8 cellular contexts compared by ENCODE assay signal in the genomic region with DNA sequence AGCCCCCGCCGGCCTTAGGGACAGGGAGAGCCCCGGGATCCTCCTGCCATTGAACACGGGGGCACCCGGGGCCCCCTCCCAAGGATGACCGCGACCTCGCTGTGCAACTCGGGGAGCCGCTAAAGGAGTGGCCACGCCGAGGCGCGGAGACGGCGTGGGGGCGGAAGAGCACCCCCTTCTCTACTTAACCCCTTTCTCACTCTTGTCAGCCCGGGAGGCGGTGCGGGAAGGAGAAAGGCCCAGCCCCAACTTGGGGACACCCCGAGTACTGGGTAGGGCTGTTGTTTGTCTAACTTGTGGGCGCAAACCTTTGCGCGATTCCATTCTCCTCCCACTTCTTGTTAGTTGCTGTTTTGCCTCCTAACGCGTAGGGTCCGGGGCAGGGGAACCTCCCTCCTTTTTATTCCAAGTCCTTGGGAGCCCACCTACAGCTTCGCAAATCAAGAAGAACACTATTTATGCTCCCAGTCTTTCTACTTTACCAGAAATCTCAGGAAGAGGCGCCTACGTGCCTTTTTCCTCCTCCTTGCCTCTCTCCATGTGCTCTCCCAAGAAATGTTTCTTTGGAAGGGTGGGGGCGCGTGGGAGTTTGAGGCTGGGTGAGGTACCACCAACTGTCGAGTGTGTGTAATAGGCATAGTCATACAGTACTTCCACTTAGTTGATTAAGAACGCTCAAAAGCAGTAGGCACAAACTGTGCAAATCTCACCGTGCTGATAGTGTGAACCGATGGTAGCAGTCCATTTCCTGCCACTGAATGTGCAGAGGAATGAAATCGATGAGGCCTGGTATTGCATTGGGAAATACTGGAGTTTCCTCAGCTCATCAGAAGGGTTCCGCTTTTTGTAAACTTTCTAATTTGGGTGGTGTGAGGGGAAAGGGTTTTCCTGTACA. TPM values are rescaled to one million over a fixed set of nuclear protein-coding genes. Genes with fewer than 3 reads are reported as not detected.
A peak's percentile ranks its signal among the peaks of the same experiment; 100 is the strongest.
DNase-seq lines count a peak whose midpoint lies in the region; ATAC-seq and TF ChIP-seq lines count a peak whose summit lies in the region.

No MANE protein-coding gene starts in this region.

- peak overlapping the region in 4 of 5 experiments; percentile 87 to 97 (median 93) for H3K27ac Mint-ChIP-seq in brain

- H3K36me3 Mint-ChIP-seq in brain, result no peaks in the 10 kb centered on the region

- H3K4me3 ChIP-seq in AG04449 (ENCODE audit: low read depth, low read length), result peak overlapping the region; percentile 65

- H3K9me3 Mint-ChIP-seq in brain, result no peaks in the 10 kb centered on the region

- ATAC-seq in GM19043 (IDR thresholded peaks at IDR 0.05; ENCODE audit: low read depth, unreplicated experiment) (peak; percentile 17), HG03354 (IDR thresholded peaks at IDR 0.05; ENCODE audit: poor library complexity, severe bottlenecking, unreplicated experiment) (peak; percentile 35)

- peaks cover 6% of the 10 kb centered on the region for H3K27me3 Mint-ChIP-seq in brain

- peaks cover 44% of the 10 kb centered on the region for H3K4me1 Mint-ChIP-seq in brain

- DNase-seq in AG04449 (ENCODE audit: low read depth, low spot score) (no peak), SW480 (ENCODE audit: low spot score) (peak; percentile 45), islet precursor cell (peak; percentile 71), OCI-M1 (lab: John Stamatoyannopoulos, UW) (no peak)
- peak; percentile 18 to 26 (median 22) for DNase-seq in stimulated activated CD4-positive, alpha-beta T cell treated with anti-CD3 and anti-CD28 coated beads, Interleukin-12 subunit alpha, Interleukin-12 subunit beta, amount 100 ng/mL, for 48 hours (ENCODE audit: low read depth in 2 of 3, low spot score in 1 of 3)

- POLR2A ChIA-PET in AG04449 (lab: Yijun Ruan, JAX), result no interaction called here

- CTCF ChIA-PET in AG04449 (lab: Yijun Ruan, JAX), result no interaction called here

- H3K4me3 Mint-ChIP-seq in brain, result peak overlapping the region; percentile 90 to 98 (median 92)

- TF ChIP-seq CTCF in AG04449 (IDR thresholded peaks at IDR 0.05; ENCODE audit: insufficient read depth, low read length, missing control alignments) (no peak), brain (conservative IDR thresholded peaks at IDR 0.05) (no peak)

RNA-seq across cellular contexts. Expression of gene DIAPH2, which starts 0.8 kb away (rescaled TPM):
- 0.88 TPM for polyA plus RNA-seq in brain (ENCODE audit: insufficient read depth, low read depth, low replicate concordance)

Comparison
In these comparisons a context has a peak if more than half of its experiments do, and no peak if none do; other contexts are left out.
1. DNase-seq: peak in SW480 (single experiment), islet precursor cell (single experiment) and stimulated activated CD4-positive, alpha-beta T cell treated with anti-CD3 and anti-CD28 coated beads, Interleukin-12 subunit alpha, Interleukin-12 subunit beta, amount 100 ng/mL, for 48 hours (3 of 3); none in AG04449 (single experiment) and OCI-M1 (single experiment).